ENCODE assay signal across 20 cellular contexts in genomic region chr3:45657853-45658252, GRCh38. TPM values are rescaled to one million over a fixed set of nuclear protein-coding genes. Genes with fewer than 3 reads are reported as not detected.
DNase-seq lines count a peak whose midpoint lies in the region; ATAC-seq, FAIRE-seq and TF ChIP-seq lines count a peak whose summit lies in the region.
"Had no signal": no experiment of that assay in that cellular context is flagged by ENCODE, and none has a peak within 500 bp of the region (broad histone marks: within the 10 kb centered on the region; RNA-seq: fewer than 3 reads in every experiment).

No MANE protein-coding gene starts in this region.

- H3K9ac ChIP-seq in GM23248, result no peak overlapping the region

- no peaks in the 10 kb centered on the region for H3K27me3 Mint-ChIP-seq in MCF 10A (ENCODE audit: insufficient read depth, unreplicated experiment)
- H3K27me3 Mint-ChIP-seq: dendritic cell treated with granulocyte-macrophage colony-stimulating factor and Interleukin-4, amounts not matched to agents 40 ng/mL and 50 ng/mL, for 4 days; naive thymus-derived CD8-positive, alpha-beta T cell had no signal

- H3K79me2 ChIP-seq in GM23248 (ENCODE audit: insufficient read depth), result peaks cover 50% of the 10 kb centered on the region

- no peaks in the 10 kb centered on the region for H4K20me1 ChIP-seq in GM23248 (ENCODE audit: insufficient read depth)

- H3K27ac Mint-ChIP-seq in MCF 10A (ENCODE audit: low read depth, unreplicated experiment), result no peak overlapping the region
- H3K27ac Mint-ChIP-seq: dendritic cell treated with granulocyte-macrophage colony-stimulating factor and Interleukin-4, amounts not matched to agents 40 ng/mL and 50 ng/mL, for 4 days; naive thymus-derived CD8-positive, alpha-beta T cell; stimulated activated effector memory CD8-positive, alpha-beta T cell treated with anti-CD3 and anti-CD28 coated beads, Interleukin-12 subunit alpha, Interleukin-12 subunit beta, amount 100 ng/mL, for 72 hours; T-helper 2 cell treated with Interferon-gamma antibody and Interleukin-4, amounts not matched to agents 5 μg/mL and 100 μg/mL, for 36 hours had no signal

- peaks cover 4% of the 10 kb centered on the region for H3K4me1 ChIP-seq in HAP-1
- peaks cover 5 to 71% (median 45%) of the 10 kb centered on the region in 6 donors for H3K4me1 ChIP-seq in spleen
- H3K4me1 ChIP-seq in GM23248 (ENCODE audit: insufficient read depth), result peaks cover 14% of the 10 kb centered on the region

- in situ Hi-C loops in HAP-1 (cut with MboI; ENCODE audit: low sequenced_read_pairs) (loop anchor here (5.0 to 25.0 kb wide), 3 partner anchors 143 to 621 kb away; no protein-coding TSS in a partner anchor), GM23248 (cut with MboI) (loop anchor here (25.0 kb wide), 1 partner anchor 446 kb away; no protein-coding TSS in a partner anchor)

- intact Hi-C loops in MCF 10A (cut with micrococcal nuclease), result loop anchor here (5.0 kb wide), 1 partner anchor 131 kb away; no protein-coding TSS in a partner anchor
- intact Hi-C loops in spleen (cut with DNase I; ENCODE audit: low total_unique reads), result loop anchor here (2.0 kb wide), 1 partner anchor 145 kb away; no protein-coding TSS in a partner anchor

- no peak for TF ChIP-seq CTCF in MCF 10A (IDR thresholded peaks at IDR 0.05; ENCODE audit: unreplicated experiment)
- no peak for TF ChIP-seq CTCF in spleen (IDR thresholded peaks at IDR 0.05 in 8 of 11, conservative IDR thresholded peaks at IDR 0.05 in 3 of 11)

- peaks cover 10% of the 10 kb centered on the region for H3K4me1 Mint-ChIP-seq in MCF 10A (ENCODE audit: insufficient read depth, unreplicated experiment)

- H3K27ac ChIP-seq in spleen (no peak overlapping the region), GM23248 (no peak overlapping the region)

- ATAC-seq in GM19395 (IDR thresholded peaks at IDR 0.05; ENCODE audit: unreplicated experiment), result peak; percentile 76
- ATAC-seq in HG02623 (IDR thresholded peaks at IDR 0.05; ENCODE audit: unreplicated experiment), result peak; percentile 57
- ATAC-seq in HG03521 (IDR thresholded peaks at IDR 0.05; ENCODE audit: unreplicated experiment), result peak; percentile 60
- ATAC-seq: naive thymus-derived CD8-positive, alpha-beta T cell; stimulated activated effector memory CD8-positive, alpha-beta T cell treated with anti-CD3 and anti-CD28 coated beads, Interleukin-12 subunit alpha, Interleukin-12 subunit beta, amount 100 ng/mL, for 72 hours had no signal

- H3K27me3 ChIP-seq in HAP-1 (ENCODE audit: low read depth), result no peaks in the 10 kb centered on the region
- H3K27me3 ChIP-seq in spleen (replicated peaks in 1 of 7), result no peaks in the 10 kb centered on the region
- H3K27me3 ChIP-seq in GM23248 (replicated peaks; ENCODE audit: insufficient read depth), result no peaks in the 10 kb centered on the region
- H3K27me3 ChIP-seq: upper lobe of left lung had no signal

- CTCF ChIA-PET in MCF 10A (lab: Yijun Ruan, JAX), result interaction anchor here (0.6 to 3.0 kb wide), 11 partner anchors 10 to 148 kb away, joined by 3 to 28 read pairs (median 5); no protein-coding TSS in a partner anchor

- H3K4me2 ChIP-seq in GM23248 (ENCODE audit: unreplicated experiment), result no peak overlapping the region

- peaks cover 12% of the 10 kb centered on the region for H3K36me3 Mint-ChIP-seq in MCF 10A (ENCODE audit: insufficient read depth, unreplicated experiment)

- BruUV-seq in MCF 10A (replicated peaks; lab: Mats Ljungman, UMichigan), result no TSS peak

- POLR2A ChIA-PET in MCF 10A (lab: Yijun Ruan, JAX), result no interaction called here

- H2AFZ ChIP-seq in GM23248, result no peak overlapping the region

- H3K36me3 ChIP-seq in HAP-1 (replicated peaks) (no peaks in the 10 kb centered on the region), spleen (peaks cover 0 to 8% (median 0%) of the 10 kb centered on the region in 6 donors), GM23248 (ENCODE audit: low read depth) (no peaks in the 10 kb centered on the region)
- H3K36me3 ChIP-seq: upper lobe of left lung had no signal

- 70 to 78% (median 74%) methylated on average over 4 of the region's 4 CpGs for WGBS in spleen, 5 donors
- 84 to 94% methylated on average over 4 of the region's 4 CpGs for WGBS in GM23248 (ENCODE audit: low coverage in 1 of 2, low lambda C conversion rate in 2 of 2, missing lambda C conversion rate in 2 of 2), 2 experiments

- no peaks in the 10 kb centered on the region for H3K9me3 Mint-ChIP-seq in MCF 10A (ENCODE audit: unreplicated experiment)
- H3K9me3 Mint-ChIP-seq: dendritic cell treated with granulocyte-macrophage colony-stimulating factor and Interleukin-4, amounts not matched to agents 40 ng/mL and 50 ng/mL, for 4 days; naive thymus-derived CD8-positive, alpha-beta T cell; stimulated activated effector memory CD8-positive, alpha-beta T cell treated with anti-CD3 and anti-CD28 coated beads, Interleukin-12 subunit alpha, Interleukin-12 subunit beta, amount 100 ng/mL, for 72 hours; T-helper 2 cell treated with Interferon-gamma antibody and Interleukin-4, amounts not matched to agents 5 μg/mL and 100 μg/mL, for 36 hours had no signal

- FAIRE-seq in GM12892 (lab: Jason Lieb, UNC), result peak; percentile 51

- H3F3A ChIP-seq in GM23248 (ENCODE audit: insufficient read depth), result peaks cover 28% of the 10 kb centered on the region

- no peak overlapping the region for H3K4me3 ChIP-seq in HAP-1
- H3K4me3 ChIP-seq in spleen, result no peak overlapping the region
- H3K4me3 ChIP-seq in GM23248, result no peak overlapping the region
- H3K4me3 ChIP-seq: upper lobe of left lung had no signal

- no peaks in the 10 kb centered on the region for H3K9me2 ChIP-seq in GM23248 (ENCODE audit: insufficient read depth)

- no peak overlapping the region for H3K4me3 Mint-ChIP-seq in MCF 10A (ENCODE audit: unreplicated experiment)
- H3K4me3 Mint-ChIP-seq: dendritic cell treated with granulocyte-macrophage colony-stimulating factor and Interleukin-4, amounts not matched to agents 40 ng/mL and 50 ng/mL, for 4 days; naive thymus-derived CD8-positive, alpha-beta T cell; stimulated activated effector memory CD8-positive, alpha-beta T cell treated with anti-CD3 and anti-CD28 coated beads, Interleukin-12 subunit alpha, Interleukin-12 subunit beta, amount 100 ng/mL, for 72 hours; T-helper 2 cell treated with Interferon-gamma antibody and Interleukin-4, amounts not matched to agents 5 μg/mL and 100 μg/mL, for 36 hours had no signal

- no peak for TF ChIP-seq POLR2A in GM12892 (IDR thresholded peaks at IDR 0.05; ENCODE audit: low read depth, low read length)
- TF ChIP-seq POLR2A in spleen (IDR thresholded peaks at IDR 0.05), result no peak

- H3K9me3 ChIP-seq in HAP-1 (no peaks in the 10 kb centered on the region), spleen (no peaks in the 10 kb centered on the region), GM23248 (ENCODE audit: low read depth) (no peaks in the 10 kb centered on the region)
- H3K9me3 ChIP-seq: Caco-2, upper lobe of left lung had no signal

- DNase-seq in GM12892 (ENCODE audit: insufficient read length) (no peak), MCF 10A (ENCODE audit: unreplicated experiment) (no peak), HAP-1 (ENCODE audit: low spot score in 2 of 2) (no peak), spleen (no peak), GM23248 (no peak)
- DNase-seq: activated CD4-positive, alpha-beta T cell treated with anti-CD3 and anti-CD28 coated beads, Interleukin-2, amount 50 U/mL, for 4 hours; Caco-2; GDM1; hypothalamus; naive thymus-derived CD8-positive, alpha-beta T cell; NCI-H187; NCI-H526; stimulated activated CD4-positive, alpha-beta T cell treated with anti-CD3 and anti-CD28 coated beads, Interleukin-4, amount 100 ng/mL, for 1 hour; upper lobe of left lung had no signal

RNA-seq across cellular contexts. Expression of gene SACM1L, which starts 31.3 kb away (rescaled TPM):
- polyA plus RNA-seq in GM12892 (2012; ENCODE audit: missing spikeins), result 19.0 TPM
- total RNA-seq in MCF 10A (2022) (39.3 and 44.5 TPM in 2 replicates), spleen (10 to 100 TPM; 55.5 to 93.7 (median 67.5) TPM)
- polyA plus RNA-seq in spleen (10 to 100 TPM; 21.0 to 28.2 (median 27.9) TPM), GM23248 (2016; fragmentation: Nextera tagmentation; extraction: Ambion mirVana) (30.6 and 33.6 TPM in 2 replicates)
- 33.9 and 41.7 TPM in 2 replicates for total RNA-seq in GM23248 (2014; rRNA removed; shearing (Covaris generic))
